8 cellular contexts compared by ENCODE assay signal in genomic region chr3:177194319-177194718, GRCh38. TPM values are rescaled to one million over a fixed set of nuclear protein-coding genes. Genes with fewer than 3 reads are reported as not detected.
A peak's percentile ranks its signal among the peaks of the same experiment; 100 is the strongest.
DNase-seq lines count a peak whose midpoint lies in the region; ATAC-seq and TF ChIP-seq lines count a peak whose summit lies in the region.

No MANE protein-coding gene starts in this region.

- CTCF ChIA-PET in Caco-2 (lab: Charles Lee) (no interaction called here), RWPE1 (lab: Yijun Ruan, JAX) (interaction anchor here (0.6 to 1.3 kb wide), 3 partner anchors 134 to 777 kb away, joined by 3 to 4 read pairs (median 4); no protein-coding TSS in a partner anchor)

- H3K4me1 Mint-ChIP-seq in Caco-2 (ENCODE audit: low read depth, unreplicated experiment) (peaks cover 27% of the 10 kb centered on the region), neural progenitor cell (peaks cover 47% of the 10 kb centered on the region)

- H4K20me1 ChIP-seq in neural progenitor cell (ENCODE audit: low read depth): peaks cover 60% of the 10 kb centered on the region

- TF ChIP-seq POLR2A in NB4 (IDR thresholded peaks at IDR 0.05; ENCODE audit: extremely low read depth, insufficient read length): no peak

- intact Hi-C loops in Caco-2 (cut with micrococcal nuclease; ENCODE audit: unreplicated experiment): loop anchor here (2.0 to 10.0 kb wide), 2 partner anchors 144 to 1190 kb away; no protein-coding TSS in a partner anchor

- H3K27me3 Mint-ChIP-seq in Caco-2 (ENCODE audit: insufficient read depth, unreplicated experiment): no peaks in the 10 kb centered on the region
- H3K27me3 Mint-ChIP-seq in neural progenitor cell (ENCODE audit: insufficient read depth, low read depth): peaks cover 14% of the 10 kb centered on the region

- POLR2A ChIA-PET in Caco-2 (lab: Charles Lee): interaction anchor here (0.6 kb wide), 1 partner anchor 68 kb away, joined by 4 read pairs; no protein-coding TSS in a partner anchor
- POLR2A ChIA-PET in RWPE1 (lab: Yijun Ruan, JAX; ENCODE audit: low non-redundant PET): no interaction called here

- no peak for DNase-seq in Caco-2
- no peak for DNase-seq in NB4 (ENCODE audit: low read depth)
- DNase-seq in effector memory CD4-positive, alpha-beta T cell: no peak
- no peak for DNase-seq in neural progenitor cell (ENCODE audit: low spot score)
- no peak for DNase-seq in NCI-H2227 treated with DMSO at 0.1 percent for 48 hours (lab: John Stamatoyannopoulos, UW)
- DNase-seq in GM20000 (ENCODE audit: low spot score): no peak
- DNase-seq in RWPE1 (ENCODE audit: low spot score): no peak

- peak overlapping the region; percentile 71 for H3K9ac ChIP-seq in neural progenitor cell

- peak overlapping the region; percentile 99 for H3K27ac ChIP-seq in effector memory CD4-positive, alpha-beta T cell (ENCODE audit: insufficient read depth, low read length, poor library complexity, severe bottlenecking)
- H3K27ac ChIP-seq in neural progenitor cell (no peak overlapping the region), RWPE1 (no peak overlapping the region)

- H3K4me3 ChIP-seq in Caco-2 (ENCODE audit: low read depth, low read length) (no peak overlapping the region), NB4 (ENCODE audit: low read depth, low read length) (peak overlapping the region; percentile 99), neural progenitor cell (peak overlapping the region; percentile 91)
- H3K4me3 ChIP-seq in effector memory CD4-positive, alpha-beta T cell (ENCODE audit: insufficient read depth, low read depth, low read length, poor library complexity, severe bottlenecking): peak overlapping the region; percentile 97

- H3K4me2 ChIP-seq in neural progenitor cell: peak overlapping the region; percentile 93

- H3K4me3 Mint-ChIP-seq in Caco-2 (ENCODE audit: unreplicated experiment) (peak overlapping the region; percentile 95), neural progenitor cell (peak overlapping the region; percentile 97)

- H3K4me1 ChIP-seq in Caco-2: peaks cover 18% of the 10 kb centered on the region
- H3K4me1 ChIP-seq in effector memory CD4-positive, alpha-beta T cell (ENCODE audit: control insufficient read depth, insufficient read depth, low read length, poor library complexity, severe bottlenecking): peaks cover 27% of the 10 kb centered on the region
- H3K4me1 ChIP-seq in neural progenitor cell: peaks cover 47% of the 10 kb centered on the region

- no peaks in the 10 kb centered on the region for H3K9me3 ChIP-seq in Caco-2
- H3K9me3 ChIP-seq in effector memory CD4-positive, alpha-beta T cell (ENCODE audit: control insufficient read depth, low read length): no peaks in the 10 kb centered on the region
- no peaks in the 10 kb centered on the region for H3K9me3 ChIP-seq in neural progenitor cell (ENCODE audit: low read depth)

- no peak overlapping the region for H3K27ac Mint-ChIP-seq in Caco-2 (ENCODE audit: unreplicated experiment)
- H3K27ac Mint-ChIP-seq in neural progenitor cell: peak overlapping the region; percentile 47

- peaks cover 41% of the 10 kb centered on the region for H3F3A ChIP-seq in neural progenitor cell (ENCODE audit: low read depth)

- H3K36me3 ChIP-seq in Caco-2 (ENCODE audit: control insufficient read depth, insufficient read depth, low read length): no peaks in the 10 kb centered on the region
- no peaks in the 10 kb centered on the region for H3K36me3 ChIP-seq in effector memory CD4-positive, alpha-beta T cell (ENCODE audit: control insufficient read depth, insufficient read depth, low read length)
- H3K36me3 ChIP-seq in neural progenitor cell: no peaks in the 10 kb centered on the region

- BruUV-seq in Caco-2 (replicated peaks; lab: Mats Ljungman, UMichigan): no TSS peak

- peaks cover 78% of the 10 kb centered on the region for H3K79me2 ChIP-seq in neural progenitor cell (ENCODE audit: low read depth)

- ATAC-seq in GM21786 (IDR thresholded peaks at IDR 0.05; ENCODE audit: unreplicated experiment): no peak

- no peak overlapping the region for H2AFZ ChIP-seq in neural progenitor cell (replicated peaks)

- H3K27me3 ChIP-seq in Caco-2 (replicated peaks; ENCODE audit: control insufficient read depth, insufficient read depth, low read length) (no peaks in the 10 kb centered on the region), neural progenitor cell (no peaks in the 10 kb centered on the region)
- H3K27me3 ChIP-seq in effector memory CD4-positive, alpha-beta T cell (replicated peaks; ENCODE audit: control insufficient read depth, insufficient read depth, low read length, poor library complexity, severe bottlenecking): no peaks in the 10 kb centered on the region

- H3K9me3 Mint-ChIP-seq in Caco-2 (ENCODE audit: unreplicated experiment) (no peaks in the 10 kb centered on the region), neural progenitor cell (peaks cover 32% of the 10 kb centered on the region)

- TF ChIP-seq CTCF in Caco-2 (IDR thresholded peaks at IDR 0.05; ENCODE audit: insufficient read depth in 1 of 2, low read depth in 1 of 2, low read length in 1 of 2, severe bottlenecking in 1 of 2, unreplicated experiment in 1 of 2) (no peak), NB4 (IDR thresholded peaks at IDR 0.05; ENCODE audit: low read depth, low read length) (no peak), neural progenitor cell (IDR thresholded peaks at IDR 0.05) (no peak), GM20000 (IDR thresholded peaks at IDR 0.05; ENCODE audit: extremely low read depth, missing control alignments) (no peak), RWPE1 (conservative IDR thresholded peaks at IDR 0.05; ENCODE audit: low read depth) (no peak)

- H3K36me3 Mint-ChIP-seq in Caco-2 (ENCODE audit: insufficient read depth, unreplicated experiment) (peaks cover 22% of the 10 kb centered on the region), neural progenitor cell (peaks cover 37% of the 10 kb centered on the region)

RNA-seq across cellular contexts. Expression of gene TBL1XR1, which starts 3.0 kb away (rescaled TPM):
- 127 and 140 TPM in 2 replicates for total RNA-seq in Caco-2 (2022)
- 186 and 275 TPM in 2 replicates for total RNA-seq in neural progenitor cell (ENCODE audit: low replicate concordance)
